Comparison of ENCODE assay signal across 8 cellular contexts in the genomic region with DNA sequence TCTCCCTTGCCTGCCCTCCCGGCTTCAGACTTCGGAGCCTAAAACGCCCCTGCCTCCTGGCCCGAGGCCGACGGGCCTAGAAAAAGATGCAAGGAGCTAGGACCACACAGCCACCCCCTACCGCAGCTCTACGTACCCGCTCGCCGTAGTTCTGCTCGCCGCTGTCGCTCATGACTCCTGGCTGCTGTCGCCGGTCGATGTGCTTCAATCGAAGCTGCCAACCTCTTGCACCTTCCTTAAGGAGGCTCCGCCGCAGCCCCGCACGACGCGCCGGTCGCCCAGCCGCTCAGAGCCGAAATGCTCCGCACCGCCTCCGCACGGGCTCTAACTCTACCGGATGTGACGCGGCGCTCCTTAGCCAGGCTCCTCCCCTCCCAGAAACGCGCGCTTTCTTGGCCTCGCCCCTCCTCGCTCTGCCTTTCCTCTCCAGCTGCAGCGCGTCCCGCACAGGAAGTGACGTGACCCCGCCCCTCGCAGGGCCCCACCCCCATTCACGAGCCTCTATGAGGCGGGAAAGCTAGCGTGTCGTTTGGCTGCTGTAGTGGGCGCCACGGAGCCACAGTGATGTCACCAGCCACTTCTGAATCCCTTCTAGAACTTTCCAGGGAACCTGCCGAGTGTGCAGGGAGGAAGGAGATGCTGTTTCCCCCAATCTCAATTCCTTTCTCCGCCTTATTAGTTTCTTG.
DNase-seq lines count a peak whose midpoint lies in the region; ATAC-seq lines count a peak whose summit lies in the region.

Gene TRA2B (minus strand): TSS at position 326 of the 686 bp plus-strand sequence. CDS start 154 bp downstream, at position 172.

- peak; percentile 86 for ATAC-seq in GM19025 (IDR thresholded peaks at IDR 0.05; ENCODE audit: low read depth, unreplicated experiment)
- peak; percentile 95 for ATAC-seq in HG03342 (IDR thresholded peaks at IDR 0.05; ENCODE audit: unreplicated experiment)

- peak; percentile 98 for DNase-seq in AG20443 (ENCODE audit: low spot score)
- DNase-seq in NCI-H345 treated with DMSO at 0.1 percent for 48 hours (lab: John Stamatoyannopoulos, UW; ENCODE audit: unreplicated experiment), result peak; percentile 98
- peak; percentile 94 to 97 (median 96) for DNase-seq in activated CD4-positive, CD25-positive, alpha-beta regulatory T cell (lab: John Stamatoyannopoulos, UW)
- DNase-seq in central memory CD4-positive, alpha-beta T cell, result peak; percentile 98
- peak; percentile 98 for DNase-seq in inferior parietal cortex (ENCODE audit: extremely low spot score)
- peak; percentile 98 for DNase-seq in stimulated activated CD4-positive, alpha-beta T cell treated with anti-CD3 and anti-CD28 coated beads, Interleukin-12 subunit alpha, Interleukin-12 subunit beta, amount 100 ng/mL, for 24 hours (ENCODE audit: low read depth in 2 of 2)

Comparison
In these comparisons a context has a peak if more than half of its experiments do, and no peak if none do; other contexts are left out.
1. Peak in every context shown above with its lines: DNase-seq and ATAC-seq.